Comparison of ENCODE assay signal across 8 cellular contexts in genomic region chr1:115062542-115063004, GRCh38. TPM values are rescaled to one million over a fixed set of nuclear protein-coding genes. Genes with fewer than 3 reads are reported as not detected.
DNase-seq lines count a peak whose midpoint lies in the region; ATAC-seq and TF ChIP-seq lines count a peak whose summit lies in the region.

No MANE protein-coding gene starts in this region.

- no peak overlapping the region for H3K9ac ChIP-seq in SK-N-MC (ENCODE audit: insufficient read length)

- intact Hi-C loops in CD8-positive, alpha-beta T cell (cut with DNase I, micrococcal nuclease): loop anchor here (1.0 to 10.0 kb wide), 11 partner anchors 10 to 1312 kb away; partner anchors contain the start of genes TSPAN2 (in 2 of the 2), ATP1A1 (in 1 of the 2), BCAS2 (in 1 of the 2) and CSDE1 (in 1 of the 2)
- intact Hi-C loops in activated naive CD4-positive, alpha-beta T cell treated with anti-CD3 and anti-CD28 coated beads for 36 hours (cut with micrococcal nuclease): loop anchor here (1.0 to 5.0 kb wide), 8 partner anchors 9 to 716 kb away; partner anchors contain the start of genes BCAS2 and TRIM33

- H3K4me1 ChIP-seq in CD8-positive, alpha-beta T cell (ENCODE audit: insufficient read depth, low read length): peaks cover 35% of the 10 kb centered on the region

- peaks cover 43% of the 10 kb centered on the region for H3K4me1 Mint-ChIP-seq in CD8-positive, alpha-beta T cell (ENCODE audit: low read depth)
- H3K4me1 Mint-ChIP-seq in activated naive CD4-positive, alpha-beta T cell treated with anti-CD3 and anti-CD28 coated beads for 36 hours (ENCODE audit: low read depth): peaks cover 41% of the 10 kb centered on the region
- peaks cover 30% of the 10 kb centered on the region for H3K4me1 Mint-ChIP-seq in mesothelial cell of epicardium

- peak overlapping the region; percentile 100 for H3K27ac Mint-ChIP-seq in CD8-positive, alpha-beta T cell
- H3K27ac Mint-ChIP-seq in activated naive CD4-positive, alpha-beta T cell treated with anti-CD3 and anti-CD28 coated beads for 36 hours: peak overlapping the region; percentile 74
- H3K27ac Mint-ChIP-seq in mesothelial cell of epicardium: peak overlapping the region; percentile 90

- H3K4me3 Mint-ChIP-seq in CD8-positive, alpha-beta T cell: peak overlapping the region; percentile 79
- H3K4me3 Mint-ChIP-seq in activated naive CD4-positive, alpha-beta T cell treated with anti-CD3 and anti-CD28 coated beads for 36 hours: no peak overlapping the region
- H3K4me3 Mint-ChIP-seq in mesothelial cell of epicardium: no peak overlapping the region

- peak overlapping the region; percentile 17 for H3K4me3 ChIP-seq in CD8-positive, alpha-beta T cell (ENCODE audit: low read depth, low read length)
- 0 out of 2 replicates have a peak overlapping the region, but pooled peaks have one; percentile 6 for H3K4me3 ChIP-seq in SK-N-MC

- peak overlapping the region; percentile 93 for H3K27ac ChIP-seq in CD8-positive, alpha-beta T cell (ENCODE audit: low read depth, low read length)
- peak overlapping the region; percentile 82 for H3K27ac ChIP-seq in SK-N-MC

- ATAC-seq in CD8-positive, alpha-beta T cell: peak; percentile 89
- ATAC-seq in HG02885 (IDR thresholded peaks at IDR 0.05; ENCODE audit: poor library complexity, unreplicated experiment): peak; percentile 66
- ATAC-seq in stimulated activated naive CD8-positive, alpha-beta T cell treated with anti-CD3 and anti-CD28 coated beads, Interleukin-15, Interleukin-2, amounts not matched to agents 100 U/mL and 50 U/mL, for 24 hours: peak; percentile 94

- H3K36me3 Mint-ChIP-seq in CD8-positive, alpha-beta T cell: no peaks in the 10 kb centered on the region
- H3K36me3 Mint-ChIP-seq in activated naive CD4-positive, alpha-beta T cell treated with anti-CD3 and anti-CD28 coated beads for 36 hours (ENCODE audit: low read depth): peaks cover 1% of the 10 kb centered on the region
- H3K36me3 Mint-ChIP-seq in mesothelial cell of epicardium: no peaks in the 10 kb centered on the region

- POLR2A ChIA-PET in CD8-positive, alpha-beta T cell (lab: Charles Lee): interaction anchor here (0.6 to 1.6 kb wide), 2 partner anchors 37 kb away, joined by 5 read pairs; no protein-coding TSS in a partner anchor

- H3K27me3 Mint-ChIP-seq in CD8-positive, alpha-beta T cell (ENCODE audit: low read depth): no peaks in the 10 kb centered on the region
- no peaks in the 10 kb centered on the region for H3K27me3 Mint-ChIP-seq in activated naive CD4-positive, alpha-beta T cell treated with anti-CD3 and anti-CD28 coated beads for 36 hours (ENCODE audit: low read depth)
- H3K27me3 Mint-ChIP-seq in mesothelial cell of epicardium (ENCODE audit: low read depth): no peaks in the 10 kb centered on the region

- no peak for TF ChIP-seq CTCF in CD8-positive, alpha-beta T cell (IDR thresholded peaks at IDR 0.05)
- no peak for TF ChIP-seq CTCF in mesothelial cell of epicardium (IDR thresholded peaks at IDR 0.05; ENCODE audit: unreplicated experiment)

- H3K9me3 ChIP-seq in CD8-positive, alpha-beta T cell (ENCODE audit: low read length): no peaks in the 10 kb centered on the region
- no peaks in the 10 kb centered on the region for H3K9me3 ChIP-seq in SK-N-MC (ENCODE audit: low read depth, low read length)

- H3K27me3 ChIP-seq in CD8-positive, alpha-beta T cell (ENCODE audit: insufficient read depth, low read length): no peaks in the 10 kb centered on the region

- CTCF ChIA-PET in CD8-positive, alpha-beta T cell (lab: Charles Lee): interaction anchor here (1.2 to 1.4 kb wide), 2 partner anchors 10 to 36 kb away, joined by 4 to 8 read pairs; no protein-coding TSS in a partner anchor
- CTCF ChIA-PET in activated naive CD4-positive, alpha-beta T cell treated with anti-CD3 and anti-CD28 coated beads for 36 hours (lab: Charles Lee): no interaction called here

- H3K9me3 Mint-ChIP-seq in CD8-positive, alpha-beta T cell: peaks cover 3% of the 10 kb centered on the region
- H3K9me3 Mint-ChIP-seq in activated naive CD4-positive, alpha-beta T cell treated with anti-CD3 and anti-CD28 coated beads for 36 hours: no peaks in the 10 kb centered on the region
- H3K9me3 Mint-ChIP-seq in mesothelial cell of epicardium: peaks cover 8% of the 10 kb centered on the region

- no peaks in the 10 kb centered on the region for H3K36me3 ChIP-seq in CD8-positive, alpha-beta T cell (ENCODE audit: insufficient read depth, low read length)
- H3K36me3 ChIP-seq in SK-N-MC (ENCODE audit: insufficient read depth, low read length): 0 out of 2 replicates have a peak, but pooled peaks cover 2% of the 10 kb centered on the region

- peak; percentile 91 to 99 (median 93) for DNase-seq in CD8-positive, alpha-beta T cell
- DNase-seq in SK-N-MC (ENCODE audit: low read depth, low spot score): no peak
- peak; percentile 96 for DNase-seq in activated naive CD4-positive, alpha-beta T cell treated with anti-CD3 and anti-CD28 coated beads for 36 hours
- no peak for DNase-seq in mesothelial cell of epicardium (ENCODE audit: low spot score in 2 of 2, unreplicated experiment in 2 of 2)
- peak; percentile 87 for DNase-seq in stimulated activated naive CD8-positive, alpha-beta T cell treated with anti-CD3 and anti-CD28 coated beads, Interleukin-15, Interleukin-2, amounts not matched to agents 100 U/mL and 50 U/mL, for 24 hours
- no peak for DNase-seq in NCI-H2107 (lab: John Stamatoyannopoulos, UW)
- no peak for DNase-seq in germinal center (ENCODE audit: low spot score)

RNA-seq across cellular contexts. Expression of gene TSPAN2, which starts 26.7 kb away (rescaled TPM):
- under 1 TPM; 0.43 to 0.72 TPM for total RNA-seq in CD8-positive, alpha-beta T cell
- total RNA-seq in activated naive CD4-positive, alpha-beta T cell treated with anti-CD3 and anti-CD28 coated beads for 36 hours: under 1 TPM; 0.86 to 0.91 TPM
- 12.1 to 14.2 TPM (median 12.2 TPM) in 3 replicates for total RNA-seq in mesothelial cell of epicardium

RNA-seq across cellular contexts. Expression of gene TSHB, which starts 32.9 kb away (rescaled TPM):
- total RNA-seq in CD8-positive, alpha-beta T cell: not detected
- not detected for total RNA-seq in activated naive CD4-positive, alpha-beta T cell treated with anti-CD3 and anti-CD28 coated beads for 36 hours
- not detected in 3 replicates for total RNA-seq in mesothelial cell of epicardium

Comparison
In these comparisons a context has a peak if more than half of its experiments do, and no peak if none do; other contexts are left out.
1. DNase-seq: peak in CD8-positive, alpha-beta T cell (7 of 7), activated naive CD4-positive, alpha-beta T cell treated with anti-CD3 and anti-CD28 coated beads for 36 hours (single experiment) and stimulated activated naive CD8-positive, alpha-beta T cell treated with anti-CD3 and anti-CD28 coated beads, Interleukin-15, Interleukin-2, amounts not matched to agents 100 U/mL and 50 U/mL, for 24 hours (single experiment); none in SK-N-MC (single experiment), mesothelial cell of epicardium (0 of 2), NCI-H2107 (single experiment) and germinal center (single experiment).
2. Peak in every context shown above with its lines, with median percentiles within 50 percentile points of each other: ATAC-seq and H3K27ac Mint-ChIP-seq.